In genomic region chr14:65637780-65638179, GRCh38 we compare ENCODE assay signal across 8 cellular contexts.
DNase-seq lines count a peak whose midpoint lies in the region; ATAC-seq, FAIRE-seq and TF ChIP-seq lines count a peak whose summit lies in the region.

No MANE protein-coding gene starts in this region.

- no peak overlapping the region for H3K27ac Mint-ChIP-seq in neural progenitor cell

- H3K9ac ChIP-seq in neural progenitor cell: no peak overlapping the region

- DNase-seq in activated T-cell treated with anti-CD3 and anti-CD28 coated beads for 24 hours (ENCODE audit: low read depth) (peak; percentile 21), HTR-8/SVneo (ENCODE audit: insufficient read length, low spot score) (no peak), brain microvascular endothelial cell (no peak), neural progenitor cell (ENCODE audit: low spot score) (no peak)
- DNase-seq in activated T-cell treated with anti-CD3 and anti-CD28 coated beads, Interleukin-2, amount 50 U/mL, for 1 hour: no peak
- DNase-seq in activated gamma-delta T cell treated with anti-CD3 and anti-CD28 coated beads, Interleukin-2, amount 50 U/mL, for 16 hours (ENCODE audit: low read depth): peak; percentile 40
- peak; percentile 29 to 36 for DNase-seq in stimulated activated CD8-positive, alpha-beta memory T cell treated with anti-CD3 and anti-CD28 coated beads, Interleukin-2, amount 100 ng/mL, for 48 hours (ENCODE audit: low read depth in 2 of 2)

- H3K79me2 ChIP-seq in neural progenitor cell (ENCODE audit: low read depth): peaks cover 16% of the 10 kb centered on the region

- H3K27me3 ChIP-seq in brain microvascular endothelial cell (replicated peaks) (no peaks in the 10 kb centered on the region), neural progenitor cell (no peaks in the 10 kb centered on the region)

- no peak for ATAC-seq in GM21390 (IDR thresholded peaks at IDR 0.05; ENCODE audit: unreplicated experiment)

- no peak overlapping the region for H3K4me2 ChIP-seq in neural progenitor cell

- no peaks in the 10 kb centered on the region for H3K36me3 ChIP-seq in brain microvascular endothelial cell (replicated peaks)
- no peaks in the 10 kb centered on the region for H3K36me3 ChIP-seq in neural progenitor cell

- FAIRE-seq in HTR-8/SVneo (lab: Jason Lieb, UNC): peak; percentile 96

- no peaks in the 10 kb centered on the region for H3K4me1 ChIP-seq in neural progenitor cell

- no peaks in the 10 kb centered on the region for H3F3A ChIP-seq in neural progenitor cell (ENCODE audit: low read depth)

- H3K4me3 ChIP-seq in brain microvascular endothelial cell (ENCODE audit: low read depth, low read length) (no peak overlapping the region), neural progenitor cell (no peak overlapping the region)

- no peak overlapping the region for H3K4me3 Mint-ChIP-seq in neural progenitor cell

- no peaks in the 10 kb centered on the region for H3K4me1 Mint-ChIP-seq in neural progenitor cell

- H2AFZ ChIP-seq in neural progenitor cell (replicated peaks): no peak overlapping the region

- H3K36me3 Mint-ChIP-seq in neural progenitor cell: peaks cover 10% of the 10 kb centered on the region

- H4K20me1 ChIP-seq in neural progenitor cell (ENCODE audit: low read depth): no peaks in the 10 kb centered on the region

- in situ Hi-C loops in brain microvascular endothelial cell (cut with HindIII; ENCODE audit: low pct_ligation_motif_present, low sequenced_read_pairs): no loop called here

- peaks cover 10% of the 10 kb centered on the region for H3K9me3 ChIP-seq in neural progenitor cell (ENCODE audit: low read depth)

- H3K27ac ChIP-seq in brain microvascular endothelial cell (no peak overlapping the region), neural progenitor cell (no peak overlapping the region)

- no peaks in the 10 kb centered on the region for H3K27me3 Mint-ChIP-seq in neural progenitor cell (ENCODE audit: insufficient read depth, low read depth)

- H3K9me3 Mint-ChIP-seq in neural progenitor cell: peaks cover 21% of the 10 kb centered on the region

- TF ChIP-seq CTCF in brain microvascular endothelial cell (IDR thresholded peaks at IDR 0.05; ENCODE audit: low read depth, low read length, missing control alignments) (no peak), neural progenitor cell (IDR thresholded peaks at IDR 0.05) (no peak)

Comparison
In these comparisons a context has a peak if more than half of its experiments do, and no peak if none do; other contexts are left out.
1. DNase-seq: peak in activated T-cell treated with anti-CD3 and anti-CD28 coated beads for 24 hours (single experiment), activated gamma-delta T cell treated with anti-CD3 and anti-CD28 coated beads, Interleukin-2, amount 50 U/mL, for 16 hours (single experiment) and stimulated activated CD8-positive, alpha-beta memory T cell treated with anti-CD3 and anti-CD28 coated beads, Interleukin-2, amount 100 ng/mL, for 48 hours (2 of 2); none in activated T-cell treated with anti-CD3 and anti-CD28 coated beads, Interleukin-2, amount 50 U/mL, for 1 hour (single experiment), HTR-8/SVneo (single experiment), brain microvascular endothelial cell (single experiment) and neural progenitor cell (single experiment).